Comparison of ENCODE assay signal across 21 cellular contexts in the genomic region with DNA sequence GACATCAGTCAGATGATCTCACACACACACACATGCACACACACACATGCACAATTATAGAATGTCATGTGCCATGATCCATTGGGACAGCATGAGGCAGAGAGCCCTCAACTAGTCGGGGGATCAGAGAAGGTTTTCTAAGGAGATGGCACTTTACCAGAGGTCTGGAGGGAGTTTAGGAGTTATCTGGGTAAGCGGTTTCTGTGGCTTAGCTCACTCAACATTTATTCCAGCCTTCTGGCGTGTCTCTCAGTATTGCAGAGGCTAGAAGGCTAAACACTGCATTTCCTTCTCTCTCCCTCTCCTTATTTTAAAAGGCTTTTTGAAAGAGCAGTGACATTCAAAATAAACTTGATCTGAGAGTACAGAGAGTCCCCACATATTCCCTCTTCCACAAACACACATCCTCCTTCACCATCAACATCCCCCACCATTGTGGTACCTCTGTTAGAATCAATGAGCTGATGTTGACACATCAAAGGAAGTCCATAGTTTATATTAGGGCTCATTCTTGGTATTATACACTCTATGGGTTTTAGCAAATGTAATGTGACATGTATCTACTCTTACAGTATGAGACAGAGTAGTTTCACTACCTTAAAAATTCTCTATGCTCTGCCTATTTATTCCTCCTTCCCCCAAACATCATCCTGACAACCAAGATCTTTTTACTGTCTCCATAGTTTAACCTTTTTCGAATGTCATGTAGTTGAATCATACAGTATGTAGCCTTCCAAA. TPM values are rescaled to one million over a fixed set of nuclear protein-coding genes. Genes with fewer than 3 reads are reported as not detected.
DNase-seq lines count a peak whose midpoint lies in the region; ATAC-seq lines count a peak whose summit lies in the region.
"Had no signal": no experiment of that assay in that cellular context is flagged by ENCODE, and none has a peak within 500 bp of the region (broad histone marks: within the 10 kb centered on the region; RNA-seq: fewer than 3 reads in every experiment).

No MANE protein-coding gene starts in this region.

- H3K4me1 ChIP-seq in trophoblast cell (ENCODE audit: control insufficient read depth in 1 of 2, insufficient read depth in 2 of 2, low read length in 2 of 2): no peaks in the 10 kb centered on the region
- H3K4me1 ChIP-seq: BE2C, HAP-1 had no signal

- H3K79me2 ChIP-seq in trophoblast cell (ENCODE audit: control insufficient read depth, insufficient read depth, low read length, poor library complexity): no peaks in the 10 kb centered on the region

- H3K79me1 ChIP-seq in trophoblast cell (ENCODE audit: low read length): no peaks in the 10 kb centered on the region

- no peak overlapping the region for H3K4me2 ChIP-seq in trophoblast cell (ENCODE audit: low read length)
- H3K4me2 ChIP-seq: KMS-11 had no signal

- H3K23ac ChIP-seq in trophoblast cell (ENCODE audit: low read length): peak overlapping the region; percentile 2

- ATAC-seq in HG03439 (IDR thresholded peaks at IDR 0.05; ENCODE audit: unreplicated experiment): no peak
- ATAC-seq in GM21360 (IDR thresholded peaks at IDR 0.05; ENCODE audit: unreplicated experiment): no peak
- ATAC-seq: PC-3 had no signal

- peaks cover 56% of the 10 kb centered on the region for H3K27me3 Mint-ChIP-seq in dendritic cell treated with granulocyte-macrophage colony-stimulating factor and Interleukin-4, amounts not matched to agents 40 ng/mL and 50 ng/mL, for 4 days

- H3K4me1 Mint-ChIP-seq in dendritic cell treated with granulocyte-macrophage colony-stimulating factor and Interleukin-4, amounts not matched to agents 40 ng/mL and 50 ng/mL, for 4 days (ENCODE audit: low read depth): peaks cover 21% of the 10 kb centered on the region

- no peak overlapping the region for H2BK120ac ChIP-seq in trophoblast cell (ENCODE audit: insufficient read depth, low read length, poor library complexity)

- H2AK5ac ChIP-seq in trophoblast cell (ENCODE audit: low read length): no peak overlapping the region

- no peak overlapping the region for H2BK12ac ChIP-seq in trophoblast cell (ENCODE audit: low read length)

- H3K36me3 Mint-ChIP-seq in dendritic cell treated with granulocyte-macrophage colony-stimulating factor and Interleukin-4, amounts not matched to agents 40 ng/mL and 50 ng/mL, for 4 days (ENCODE audit: low read depth): no peaks in the 10 kb centered on the region

- no peak overlapping the region for H3K4me3 Mint-ChIP-seq in dendritic cell treated with granulocyte-macrophage colony-stimulating factor and Interleukin-4, amounts not matched to agents 40 ng/mL and 50 ng/mL, for 4 days

- no peak overlapping the region for H4K12ac ChIP-seq in trophoblast cell (ENCODE audit: low read depth, low read length)

- DNase-seq in H4 (ENCODE audit: low spot score): peak; percentile 16
- DNase-seq in MV-4-11 (lab: John Stamatoyannopoulos, UW): peak; percentile 80
- no peak for DNase-seq in trophoblast cell
- no peak for DNase-seq in activated CD4-positive, CD25-positive, alpha-beta regulatory T cell treated with anti-CD3 and anti-CD28 coated beads, Interleukin-2, amount 50 U/mL, for 72 hours
- no peak for DNase-seq in activated naive CD4-positive, alpha-beta T cell (lab: John Stamatoyannopoulos, UW)
- DNase-seq: ACHN, BE2C, DMS 273 treated with DMSO at 0.1 percent for 48 hours, NCI-H1417, NCI-H2029, NCI-H524, PC-3 had no signal

- H2BK5ac ChIP-seq in trophoblast cell (ENCODE audit: low read depth, low read length, poor library complexity): no peak overlapping the region

- H3K4ac ChIP-seq in trophoblast cell (ENCODE audit: low read depth, low read length): no peak overlapping the region

- H3K18ac ChIP-seq in trophoblast cell (ENCODE audit: low read length): no peak overlapping the region

- no peak overlapping the region for H3K27ac ChIP-seq in trophoblast cell (ENCODE audit: low read depth, low read length)
- H3K27ac ChIP-seq: KMS-11 had no signal

- no peaks in the 10 kb centered on the region for H3K9me3 ChIP-seq in trophoblast cell (ENCODE audit: insufficient read depth, low read depth, low read length)
- H3K9me3 ChIP-seq: BE2C, HAP-1 had no signal

- H4K8ac ChIP-seq in trophoblast cell (ENCODE audit: low read depth, low read length): no peak overlapping the region

- WGBS in trophoblast cell (ENCODE audit: extremely low coverage, insufficient coverage, insufficient read length): no CpG with 5 or more reads among the region's 4 CpGs

- intact Hi-C loops in dendritic cell treated with granulocyte-macrophage colony-stimulating factor and Interleukin-4, amounts not matched to agents 40 ng/mL and 50 ng/mL, for 4 days (cut with micrococcal nuclease): no loop called here

- H3K9me3 Mint-ChIP-seq in dendritic cell treated with granulocyte-macrophage colony-stimulating factor and Interleukin-4, amounts not matched to agents 40 ng/mL and 50 ng/mL, for 4 days: no peaks in the 10 kb centered on the region

- H3K27me3 ChIP-seq in trophoblast cell (ENCODE audit: insufficient read depth, low read length): no peaks in the 10 kb centered on the region
- H3K27me3 ChIP-seq: BE2C had no signal

- H2AFZ ChIP-seq in trophoblast cell (ENCODE audit: insufficient read depth, low read length, poor library complexity): no peak overlapping the region

- H4K91ac ChIP-seq in trophoblast cell (ENCODE audit: low read depth, low read length): no peak overlapping the region

- H3K4me3 ChIP-seq in trophoblast cell (ENCODE audit: low read depth, low read length): no peak overlapping the region
- H3K4me3 ChIP-seq: HAP-1 had no signal

- no peak overlapping the region for H3K9ac ChIP-seq in trophoblast cell (ENCODE audit: low read length)
- H3K9ac ChIP-seq: KMS-11 had no signal

- H3K14ac ChIP-seq in trophoblast cell (ENCODE audit: low read length): no peak overlapping the region

- H3K27ac Mint-ChIP-seq in dendritic cell treated with granulocyte-macrophage colony-stimulating factor and Interleukin-4, amounts not matched to agents 40 ng/mL and 50 ng/mL, for 4 days: peak overlapping the region; percentile 44

- no peaks in the 10 kb centered on the region for H3K36me3 ChIP-seq in trophoblast cell (ENCODE audit: control insufficient read depth in 1 of 2, insufficient read depth in 2 of 2, low read length in 2 of 2)
- H3K36me3 ChIP-seq: BE2C, HAP-1 had no signal

RNA-seq across cellular contexts. Expression of a gene that starts 9.0 kb away (rescaled TPM):
- not detected in 2 replicates for total RNA-seq in H4 (2014; rRNA removed; shearing (Covaris generic))
- 3.7 TPM in 2 replicates for polyA plus RNA-seq in trophoblast cell (2013)
- total RNA-seq: Daoy, HT1080, MCF 10A, PC-3, SK-MEL-5 had no signal

Comparison
In these comparisons a context has a peak if more than half of its experiments do, and no peak if none do; other contexts are left out.
1. DNase-seq: peak in H4 (single experiment) and MV-4-11 (single experiment); none in trophoblast cell (0 of 2), activated CD4-positive, CD25-positive, alpha-beta regulatory T cell treated with anti-CD3 and anti-CD28 coated beads, Interleukin-2, amount 50 U/mL, for 72 hours (single experiment) and activated naive CD4-positive, alpha-beta T cell (0 of 4).